In genomic region chr1:38728176-38728908, GRCh38 we compare ENCODE assay signal across 9 cellular contexts.
DNase-seq lines count a peak whose midpoint lies in the region; ATAC-seq and TF ChIP-seq lines count a peak whose summit lies in the region.
"Had no signal": no experiment of that assay in that cellular context is flagged by ENCODE, and none has a peak within 500 bp of the region (broad histone marks: within the 10 kb centered on the region; RNA-seq: fewer than 3 reads in every experiment).

No MANE protein-coding gene starts in this region.

- TF ChIP-seq CTCF in HFF-Myc (IDR thresholded peaks at IDR 0.05; ENCODE audit: low read depth, low read length, missing control alignments): no peak

- intact Hi-C loops in left ventricle myocardium superior (cut with micrococcal nuclease): no loop called here
- intact Hi-C loops in sciatic nerve (cut with DNase I): no loop called here

- ATAC-seq in left ventricle myocardium superior: peak; percentile 81
- peak; percentile 68 for ATAC-seq in sciatic nerve
- ATAC-seq in GM19395 (IDR thresholded peaks at IDR 0.05; ENCODE audit: unreplicated experiment): no peak
- no peak for ATAC-seq in HG03045 (IDR thresholded peaks at IDR 0.05; ENCODE audit: unreplicated experiment)

- peak; percentile 22 for DNase-seq in HFF-Myc (ENCODE audit: extremely low read depth, low read depth)
- peak; percentile 91 for DNase-seq in amniotic epithelial cell (ENCODE audit: low read depth)
- DNase-seq in left ventricle myocardium superior: peak; percentile 65
- DNase-seq in sciatic nerve (ENCODE audit: low spot score): peak; percentile 73
- no peak for DNase-seq in NK-92 (lab: John Stamatoyannopoulos, UW; ENCODE audit: unreplicated experiment)
- DNase-seq in DMS79 treated with DMSO at 0.1 percent for 48 hours (lab: John Stamatoyannopoulos, UW): no peak

- H3K4me3 ChIP-seq in HFF-Myc (replicated peaks; ENCODE audit: low read depth, low read length): no peak overlapping the region
- H3K4me3 ChIP-seq: cardiac muscle cell had no signal

Comparison
In these comparisons a context has a peak if more than half of its experiments do, and no peak if none do; other contexts are left out.
1. DNase-seq: peak in HFF-Myc (single experiment), amniotic epithelial cell (single experiment), left ventricle myocardium superior (single experiment) and sciatic nerve (single experiment); none in NK-92 (single experiment) and DMS79 treated with DMSO at 0.1 percent for 48 hours (single experiment).
2. ATAC-seq: peak in left ventricle myocardium superior (single experiment) and sciatic nerve (single experiment); none in GM19395 (single experiment) and HG03045 (single experiment).